8 cellular contexts compared by ENCODE assay signal in genomic region chr21:36429672-36430546, GRCh38. TPM values are rescaled to one million over a fixed set of nuclear protein-coding genes. Genes with fewer than 3 reads are reported as not detected.
A peak's percentile ranks its signal among the peaks of the same experiment; 100 is the strongest.
DNase-seq lines count a peak whose midpoint lies in the region; ATAC-seq and TF ChIP-seq lines count a peak whose summit lies in the region.

No MANE protein-coding gene starts in this region.

- H3K27me3 Mint-ChIP-seq in IgD-negative memory B cell (peaks cover 27% of the 10 kb centered on the region), MCF 10A (ENCODE audit: insufficient read depth, unreplicated experiment) (no peaks in the 10 kb centered on the region)

- peak; percentile 92 for DNase-seq in GM04503 (ENCODE audit: low read depth)
- DNase-seq in WERI-Rb-1: peak; percentile 90
- peak; percentile 99 for DNase-seq in MCF 10A (ENCODE audit: unreplicated experiment)
- DNase-seq in kidney tubule cell (ENCODE audit: low spot score): peak; percentile 100
- DNase-seq in stimulated activated CD4-positive, alpha-beta T cell treated with anti-CD3 and anti-CD28 coated beads, Interleukin-2, amount 100 ng/mL, for 48 hours: peak; percentile 62 to 69
- no peak for DNase-seq in NCI-H526 treated with DMSO at 0.1 percent for 48 hours (lab: John Stamatoyannopoulos, UW)

- TF ChIP-seq CTCF in WERI-Rb-1 (IDR thresholded peaks at IDR 0.05; ENCODE audit: low read depth, low read length) (peak; percentile 47), MCF 10A (IDR thresholded peaks at IDR 0.05; ENCODE audit: unreplicated experiment) (no peak)

- H3K9me3 Mint-ChIP-seq in IgD-negative memory B cell (no peaks in the 10 kb centered on the region), MCF 10A (ENCODE audit: unreplicated experiment) (no peaks in the 10 kb centered on the region)

- peaks cover 2 to 7% (median 5%) of the 10 kb centered on the region in 3 donors for H3K4me1 Mint-ChIP-seq in IgD-negative memory B cell
- peaks cover 30% of the 10 kb centered on the region for H3K4me1 Mint-ChIP-seq in MCF 10A (ENCODE audit: insufficient read depth, unreplicated experiment)

- peak overlapping the region in 3 of 4 donors; percentile 68 to 89 (median 88) for H3K4me3 Mint-ChIP-seq in IgD-negative memory B cell
- peak overlapping the region; percentile 80 for H3K4me3 Mint-ChIP-seq in MCF 10A (ENCODE audit: unreplicated experiment)

- H3K36me3 Mint-ChIP-seq in IgD-negative memory B cell (no peaks in the 10 kb centered on the region), MCF 10A (ENCODE audit: insufficient read depth, unreplicated experiment) (no peaks in the 10 kb centered on the region)

- no peak overlapping the region for H3K4me3 ChIP-seq in WERI-Rb-1 (ENCODE audit: low read depth, low read length)

- intact Hi-C loops in MCF 10A (cut with micrococcal nuclease): loop anchor here (2.0 kb wide), 1 partner anchor 49 kb away; no protein-coding TSS in a partner anchor

- CTCF ChIA-PET in MCF 10A (lab: Yijun Ruan, JAX): interaction anchor here (0.5 to 1.9 kb wide), 14 partner anchors 8 to 641 kb away, joined by 3 to 8 read pairs (median 3); no protein-coding TSS in a partner anchor

- H3K9me3 ChIP-seq in WERI-Rb-1 (ENCODE audit: severe bottlenecking): no peaks in the 10 kb centered on the region

- TSS peak; percentile 90 for BruUV-seq in MCF 10A (replicated peaks; lab: Mats Ljungman, UMichigan)

- peak overlapping the region; percentile 68 for H3K27ac ChIP-seq in WERI-Rb-1

- ATAC-seq in GM21737 (IDR thresholded peaks at IDR 0.05; ENCODE audit: unreplicated experiment): peak; percentile 86

- no peaks in the 10 kb centered on the region for H3K27me3 ChIP-seq in WERI-Rb-1 (ENCODE audit: insufficient read depth, low read depth, severe bottlenecking)

- H3K27ac Mint-ChIP-seq in IgD-negative memory B cell: no peak overlapping the region
- peak overlapping the region; percentile 98 for H3K27ac Mint-ChIP-seq in MCF 10A (ENCODE audit: low read depth, unreplicated experiment)

- H3K36me3 ChIP-seq in WERI-Rb-1: no peaks in the 10 kb centered on the region

- POLR2A ChIA-PET in MCF 10A (lab: Yijun Ruan, JAX): interaction anchor here (0.6 to 2.9 kb wide), 24 partner anchors 10 to 1159 kb away, joined by 3 to 13 read pairs (median 3); partner anchors contain the start of genes CHAF1B and MORC3

RNA-seq across cellular contexts. Expression of gene CHAF1B, which starts 44.7 kb away (rescaled TPM):
- 0.36 TPM for polyA plus RNA-seq in IgD-negative memory B cell
- 6.4 and 7.7 TPM in 2 replicates for total RNA-seq in MCF 10A (2022)

RNA-seq across cellular contexts. Expression of gene CLDN14, which starts 50.0 kb away (rescaled TPM):
- not detected for polyA plus RNA-seq in IgD-negative memory B cell
- not detected in 2 replicates for total RNA-seq in MCF 10A (2022)
